In genomic region chr17:72972263-72972951, GRCh38 we compare ENCODE assay signal across 1 cellular context.
TF ChIP-seq lines count a peak whose summit lies in the region.

No MANE protein-coding gene starts in this region.

TF ChIP-seq in HepG2, 621 proteins besides CTCF, POLR2A, EP300 and RAD21 (continued from another document and continues in another):
- TF ChIP-seq PAXIP1 (CRISPR knock-in tag; conservative IDR thresholded peaks at IDR 0.05) = peak; percentile 74
- TF ChIP-seq NONO (IDR thresholded peaks at IDR 0.05) = no peak
- 0 out of 2 replicates have a peak, but pooled peaks have one; percentile 31 for TF ChIP-seq NONO (CRISPR knock-in tag; conservative IDR thresholded peaks at IDR 0.05)
- no peak for TF ChIP-seq FLYWCH1 (CRISPR knock-in tag; IDR thresholded peaks at IDR 0.05)
- 0 out of 2 replicates have a peak, but pooled peaks have one; percentile 29 for TF ChIP-seq DRAP1 (CRISPR knock-in tag; IDR thresholded peaks at IDR 0.05)
- peak; percentile 92 for TF ChIP-seq ISL2 (CRISPR knock-in tag; IDR thresholded peaks at IDR 0.05)
- TF ChIP-seq ZNF639 (CRISPR knock-in tag; conservative IDR thresholded peaks at IDR 0.05) = no peak
- no peak for TF ChIP-seq ARNTL (CRISPR knock-in tag; IDR thresholded peaks at IDR 0.05)
- TF ChIP-seq NR1H2 (CRISPR knock-in tag; IDR thresholded peaks at IDR 0.05; ENCODE audit: borderline replicate concordance, low read depth) = no peak
- peak; percentile 80 to 90 for TF ChIP-seq MAFK (conservative IDR thresholded peaks at IDR 0.05 in 1 of 2, IDR thresholded peaks at IDR 0.05 in 1 of 2; ENCODE audit: low read length in 2 of 2)
- no peak for TF ChIP-seq ZNF547 (CRISPR knock-in tag; IDR thresholded peaks at IDR 0.05)
- peak; percentile 99 for TF ChIP-seq ZNF703 (CRISPR knock-in tag; IDR thresholded peaks at IDR 0.05; ENCODE audit: borderline replicate concordance)
- no peak for TF ChIP-seq FOXA1 (IDR thresholded peaks at IDR 0.05)
- TF ChIP-seq FOXA1 (CRISPR knock-in tag; IDR thresholded peaks at IDR 0.05) = no peak; the same call in 1 of the 2 replicates
- no peak for TF ChIP-seq TP53 (CRISPR knock-in tag; conservative IDR thresholded peaks at IDR 0.05)
- TF ChIP-seq HHEX (CRISPR knock-in tag; IDR thresholded peaks at IDR 0.05) = peak; percentile 100
- TF ChIP-seq STAG1 (CRISPR knock-in tag; IDR thresholded peaks at IDR 0.05) = peak; percentile 4; the same call in 1 of the 2 replicates
- TF ChIP-seq EZH2 (conservative IDR thresholded peaks at IDR 0.05; ENCODE audit: low read depth, low read length) = no peak
- TF ChIP-seq ZBTB21 (CRISPR knock-in tag; IDR thresholded peaks at IDR 0.05) = no peak
- TF ChIP-seq IKZF1 (IDR thresholded peaks at IDR 0.05) = no peak
- TF ChIP-seq YY1 (IDR thresholded peaks at IDR 0.05; ENCODE audit: insufficient read depth, insufficient replicate concordance, low read depth, low read length) = no peak
- peak; percentile 90 for TF ChIP-seq TCF7 (IDR thresholded peaks at IDR 0.05; ENCODE audit: low read depth)
- peak; percentile 68 for TF ChIP-seq NCOA2 (CRISPR knock-in tag; IDR thresholded peaks at IDR 0.05)
- peak; percentile 46 for TF ChIP-seq ZFP36 (IDR thresholded peaks at IDR 0.05; ENCODE audit: borderline replicate concordance, low read depth, low read length, partially characterized antibody)
- peak; percentile 56; the same call in 1 of the 2 replicates for TF ChIP-seq ZNF574 (CRISPR knock-in tag; IDR thresholded peaks at IDR 0.05)
- TF ChIP-seq PATZ1 (CRISPR knock-in tag; IDR thresholded peaks at IDR 0.05) = peak; percentile 44; the same call in 1 of the 2 replicates
- TF ChIP-seq ZNF205 (CRISPR knock-in tag; IDR thresholded peaks at IDR 0.05) = peak; percentile 75; the same call in 1 of the 2 replicates
- no peak for TF ChIP-seq ZNF780A (CRISPR knock-in tag; IDR thresholded peaks at IDR 0.05)
- TF ChIP-seq ZNF777 (CRISPR knock-in tag; IDR thresholded peaks at IDR 0.05) = no peak
- TF ChIP-seq ERF (CRISPR knock-in tag; IDR thresholded peaks at IDR 0.05) = peak; percentile 58; the same call in 1 of the 2 replicates
- no peak for TF ChIP-seq CAMTA2 (CRISPR knock-in tag; IDR thresholded peaks at IDR 0.05; ENCODE audit: borderline replicate concordance)
- no peak for TF ChIP-seq ELF3 (CRISPR knock-in tag; IDR thresholded peaks at IDR 0.05)
- TF ChIP-seq GATAD2A (CRISPR knock-in tag; IDR thresholded peaks at IDR 0.05) = peak; percentile 92
- TF ChIP-seq CSRNP2 (CRISPR knock-in tag; conservative IDR thresholded peaks at IDR 0.05; ENCODE audit: low read depth) = no peak
- TF ChIP-seq AHDC1 (CRISPR knock-in tag; IDR thresholded peaks at IDR 0.05; ENCODE audit: borderline replicate concordance) = peak; percentile 43; the same call in 1 of the 2 replicates
- TF ChIP-seq MIXL1 (CRISPR knock-in tag; IDR thresholded peaks at IDR 0.05) = peak; percentile 69; the same call in 1 of the 2 replicates
- no peak for TF ChIP-seq RAD51 (IDR thresholded peaks at IDR 0.05; ENCODE audit: borderline replicate concordance)
- TF ChIP-seq ZNF850 (CRISPR knock-in tag; conservative IDR thresholded peaks at IDR 0.05) = no peak
- TF ChIP-seq ZNF749 (CRISPR knock-in tag; IDR thresholded peaks at IDR 0.05; ENCODE audit: borderline replicate concordance) = no peak
- TF ChIP-seq ZNF280B (CRISPR knock-in tag; IDR thresholded peaks at IDR 0.05; ENCODE audit: borderline replicate concordance) = no peak
